ENCODE assay signal across 9 cellular contexts in genomic region chr3:194095464-194095863, GRCh38. TPM values are rescaled to one million over a fixed set of nuclear protein-coding genes. Genes with fewer than 3 reads are reported as not detected.
DNase-seq lines count a peak whose midpoint lies in the region; ATAC-seq, FAIRE-seq and TF ChIP-seq lines count a peak whose summit lies in the region.
"Had no signal": no experiment of that assay in that cellular context is flagged by ENCODE, and none has a peak within 500 bp of the region (broad histone marks: within the 10 kb centered on the region; RNA-seq: fewer than 3 reads in every experiment).

No MANE protein-coding gene starts in this region.

- H3K4me3 ChIP-seq in H1 (ENCODE audit: extremely low read depth in 1 of 4, insufficient read depth in 2 of 4, low read depth in 3 of 4, low read length in 4 of 4) = no peak overlapping the region
- no peak overlapping the region for H3K4me3 ChIP-seq in sigmoid colon

- H3K4me2 ChIP-seq in H1 (ENCODE audit: insufficient read depth in 1 of 2, low read depth in 2 of 2, low read length in 2 of 2) = no peak overlapping the region

- no peak overlapping the region for H2BK12ac ChIP-seq in H1 (ENCODE audit: low read depth, low read length)

- no peaks in the 10 kb centered on the region for H3K9me3 ChIP-seq in H1 (ENCODE audit: insufficient read depth in 2 of 2, low read depth in 1 of 2, low read length in 1 of 2)
- no peaks in the 10 kb centered on the region for H3K9me3 ChIP-seq in sigmoid colon

- no peak overlapping the region for H3K56ac ChIP-seq in H1 (replicated peaks; ENCODE audit: insufficient read length, low read depth, low read length)

- H3K14ac ChIP-seq in H1 (ENCODE audit: insufficient read length) = no peak overlapping the region

- no peak overlapping the region for H2BK15ac ChIP-seq in H1 (ENCODE audit: low read length)

- H3K4me1 ChIP-seq in H1 (replicated peaks in 1 of 4; ENCODE audit: control insufficient read depth in 3 of 4, insufficient read depth in 4 of 4, low read length in 3 of 4) (peaks cover 0 to 12% (median 0%) of the 10 kb centered on the region in 4 experiments; a peak in 5 of 7 replicates), sigmoid colon (peaks cover 0 to 10% (median 10%) of the 10 kb centered on the region in 4 donors)

- H4K8ac ChIP-seq in H1 (ENCODE audit: extremely low read depth, insufficient read depth, low read length) = no peak overlapping the region

- intact Hi-C loops in sigmoid colon (cut with DNase I) = no loop called here

- no peak overlapping the region for H2BK120ac ChIP-seq in H1 (replicated peaks; ENCODE audit: low read depth, low read length)

- no peak overlapping the region for H3K18ac ChIP-seq in H1 (ENCODE audit: extremely low read depth, low read length)

- H2BK5ac ChIP-seq in H1 (ENCODE audit: low read depth, low read length) = no peak overlapping the region

- no peak overlapping the region for H3K4ac ChIP-seq in H1 (replicated peaks; ENCODE audit: insufficient read length, low read depth, low read length)

- TF ChIP-seq POLR2A in H1 (IDR thresholded peaks at IDR 0.05; ENCODE audit: control extremely low read depth in 1 of 2, low read depth in 2 of 2, low read length in 2 of 2) (no peak), sigmoid colon (IDR thresholded peaks at IDR 0.05) (no peak)

- H3K36me3 ChIP-seq in H1 (ENCODE audit: control insufficient read depth in 2 of 4, insufficient read depth in 4 of 4, low read length in 3 of 4) = no peaks in the 10 kb centered on the region
- H3K36me3 ChIP-seq in sigmoid colon = no peaks in the 10 kb centered on the region

- FAIRE-seq in H1 (lab: Jason Lieb, UNC) = no peak

- TF ChIP-seq RAD21 in Ishikawa (IDR thresholded peaks at IDR 0.05; ENCODE audit: low read depth) (no peak), H1 (IDR thresholded peaks at IDR 0.05 in 1 of 2, conservative IDR thresholded peaks at IDR 0.05 in 1 of 2; ENCODE audit: low read depth in 2 of 2, low read length in 2 of 2) (no peak)

- H3K27ac ChIP-seq in H1 (ENCODE audit: low read depth, low read length) (no peak overlapping the region), sigmoid colon (no peak overlapping the region)

- WGBS in H1 (ENCODE audit: extremely low coverage in 1 of 2, insufficient coverage in 1 of 2, insufficient read length in 1 of 2, insufficient replicate concordance in 2 of 2, low coverage in 1 of 2, low lambda C conversion rate in 2 of 2, missing lambda C conversion rate in 1 of 2), 2 experiments = 77% methylated on average over 4 of the region's 4 CpGs; no CpG with 5 or more reads in 1 of the 2 experiments
- 28 to 30% methylated on average over 4 of the region's 4 CpGs for WGBS in sigmoid colon, 2 donors

- H3K79me1 ChIP-seq in H1 (ENCODE audit: low read depth, low read length) = no peaks in the 10 kb centered on the region

- DNase-seq in NCI-H510A treated with DMSO at 0.1 percent for 48 hours (lab: John Stamatoyannopoulos, UW) = peak; percentile 42
- DNase-seq in H1 (ENCODE audit: low read depth in 1 of 2, low spot score in 2 of 2) = no peak
- peak; percentile 79 for DNase-seq in sigmoid colon
- no peak for DNase-seq in superior temporal gyrus (ENCODE audit: extremely low spot score)
- DNase-seq in NK-92 treated with Interleukin-12 subunit alpha and Interleukin-12 subunit beta, amount 100 ng/mL, for 24 hours (lab: John Stamatoyannopoulos, UW) = no peak
- DNase-seq: activated CD4-positive, alpha-beta T cell treated with anti-CD3 and anti-CD28 coated beads, Interleukin-2, amount 10 ng/mL, durations not matched to agents 7 days and 5 days; trophoblast cell had no signal

- no peak overlapping the region for H4K5ac ChIP-seq in H1 (ENCODE audit: insufficient read length, low read depth, low read length)

- no peak overlapping the region for H3K9ac ChIP-seq in H1 (replicated peaks in 1 of 4; ENCODE audit: extremely low read depth in 1 of 4, low read depth in 3 of 4, low read length in 3 of 4)

- H3K23ac ChIP-seq in H1 (ENCODE audit: insufficient read length) = no peak overlapping the region

- TF ChIP-seq CTCF in H1 (IDR thresholded peaks at IDR 0.05; ENCODE audit: control extremely low read depth in 1 of 3, insufficient read depth in 1 of 3, low read depth in 1 of 3, low read length in 3 of 3) = no peak
- TF ChIP-seq CTCF in sigmoid colon (IDR thresholded peaks at IDR 0.05) = no peak

- TF ChIP-seq EP300 in Ishikawa (IDR thresholded peaks at IDR 0.05; ENCODE audit: borderline replicate concordance) (peak; percentile 31; the same call in 1 of the 2 replicates), H1 (IDR thresholded peaks at IDR 0.05; ENCODE audit: borderline replicate concordance in 1 of 2, low read depth in 2 of 2, low read length in 2 of 2) (no peak), sigmoid colon (IDR thresholded peaks at IDR 0.05) (no peak)

- no peaks in the 10 kb centered on the region for H3K23me2 ChIP-seq in H1 (ENCODE audit: low read depth, low read length)

- H3K27me3 ChIP-seq in H1 (replicated peaks in 1 of 4; ENCODE audit: control insufficient read depth in 3 of 4, extremely low read depth in 1 of 4, insufficient read depth in 3 of 4, low read length in 3 of 4) = no peaks in the 10 kb centered on the region; a peak in 1 of 7 replicates
- no peaks in the 10 kb centered on the region for H3K27me3 ChIP-seq in sigmoid colon

- H4K20me1 ChIP-seq in H1 (replicated peaks in 1 of 2; ENCODE audit: control insufficient read depth in 1 of 2, insufficient read depth in 2 of 2, low read length in 2 of 2) = no peaks in the 10 kb centered on the region

- no peaks in the 10 kb centered on the region for H3K79me2 ChIP-seq in H1 (ENCODE audit: control insufficient read depth in 1 of 2, insufficient read depth in 2 of 2, low read length in 2 of 2)

- CTCF ChIA-PET in H1 (lab: Charles Lee; ENCODE audit: partially characterized antibody) = no interaction called here

- no peak overlapping the region for H2AFZ ChIP-seq in H1 (ENCODE audit: low read length)

- POLR2A ChIA-PET in H1 (lab: Charles Lee; ENCODE audit: partially characterized antibody) = no interaction called here

- H2BK20ac ChIP-seq in H1 (ENCODE audit: low read length) = no peak overlapping the region

- ATAC-seq in GM21360 (IDR thresholded peaks at IDR 0.05; ENCODE audit: unreplicated experiment) = no peak

- H4K91ac ChIP-seq in H1 (replicated peaks; ENCODE audit: insufficient read length, low read length) = peak overlapping the region; percentile 25

- H2AK5ac ChIP-seq in H1 (ENCODE audit: low read depth, low read length) = no peak overlapping the region

TF ChIP-seq in Ishikawa, 13 proteins besides CTCF, POLR2A, EP300 and RAD21 (continues in another document):
- TF ChIP-seq CEBPB (IDR thresholded peaks at IDR 0.05) = peak; percentile 44
- peak; percentile 84 for TF ChIP-seq NFIC (IDR thresholded peaks at IDR 0.05)
- TF ChIP-seq CREB1 (IDR thresholded peaks at IDR 0.05; ENCODE audit: low read depth) = no peak
- TF ChIP-seq TAF1 (IDR thresholded peaks at IDR 0.05; ENCODE audit: low read depth) = no peak

TF ChIP-seq in H1, 55 proteins besides CTCF, POLR2A, EP300 and RAD21:
- TF ChIP-seq TCF12 (IDR thresholded peaks at IDR 0.05; ENCODE audit: low read depth, low read length) (no peak), RFX5 (IDR thresholded peaks at IDR 0.05; ENCODE audit: borderline replicate concordance, low read depth, low read length) (no peak), KDM1A (IDR thresholded peaks at IDR 0.05; ENCODE audit: borderline replicate concordance, low read length) (no peak)

RNA-seq across cellular contexts. Expression of gene HES1, which starts 40.5 kb away (rescaled TPM):
- total RNA-seq in H1 (2021; fragmentation: NEBNext Ultra II Directional; extraction: Animal tissue kit (Norgen Biotek cat#: 25700)) = 12.2 and 12.9 TPM in 2 replicates
- polyA plus RNA-seq in H1 (2011; rRNA removed) (7.9 and 9.9 TPM in 2 replicates), sigmoid colon (10 to 100 TPM; 24.0 to 47.4 (median 45.4) TPM)
- 8.8 TPM for polyA plus RNA-seq in H1 (2011; cell fraction: cytosol; rRNA removed)
- 12.0 TPM for polyA plus RNA-seq in H1 (2011; cell fraction: nucleus; rRNA removed)
- 9.3 to 13.8 TPM (median 11.0 TPM) in 4 replicates for polyA plus RNA-seq in H1 (2012, experiment 1 of 2)
- polyA plus RNA-seq in H1 (2012, experiment 2 of 2) = 14.2 TPM
- polyA plus RNA-seq in H1 (2013, experiment 1 of 2) = 16.5 TPM
- 15.9 TPM for polyA plus RNA-seq in H1 (2013, experiment 2 of 2)
- 4.8 and 5.7 TPM in 2 replicates for polyA minus RNA-seq in H1 (2011; rRNA and poly(A)+ RNA removed)
- 17.6 TPM for polyA minus RNA-seq in H1 (2011; cell fraction: cytosol; rRNA and poly(A)+ RNA removed)
- polyA minus RNA-seq in H1 (2011; cell fraction: nucleus; rRNA and poly(A)+ RNA removed) = 18.8 TPM
- 10 to 100 TPM; 17.4 to 35.0 (median 23.4) TPM for total RNA-seq in sigmoid colon

Comparison
In these comparisons a context has a peak if more than half of its experiments do, and no peak if none do; other contexts are left out.
1. DNase-seq: peak in NCI-H510A treated with DMSO at 0.1 percent for 48 hours (single experiment) and sigmoid colon (single experiment); none in H1 (0 of 2), superior temporal gyrus (single experiment) and NK-92 treated with Interleukin-12 subunit alpha and Interleukin-12 subunit beta, amount 100 ng/mL, for 24 hours (single experiment).